In genomic region chr5:133111299-133111698, GRCh38 we compare ENCODE assay signal across 8 cellular contexts. TPM values are rescaled to one million over a fixed set of nuclear protein-coding genes. Genes with fewer than 3 reads are reported as not detected.
DNase-seq lines count a peak whose midpoint lies in the region; ATAC-seq and TF ChIP-seq lines count a peak whose summit lies in the region.

No MANE protein-coding gene starts in this region.

- DNase-seq in DND-41 (peak; percentile 80), NCI-H748 (lab: John Stamatoyannopoulos, UW; ENCODE audit: unreplicated experiment) (peak; percentile 66), dermis blood vessel endothelial cell (peak; percentile 91), lower leg skin (ENCODE audit: low spot score in 2 of 2) (peak; percentile 83 to 95)
- DNase-seq in activated CD4-positive, alpha-beta T cell treated with anti-CD3 and anti-CD28 coated beads, Interleukin-2, amount 50 U/mL, for 24 hours (ENCODE audit: low read depth in 1 of 2, low spot score in 1 of 2): peak; percentile 62 to 70
- peak; percentile 61 to 73 (median 67) for DNase-seq in stimulated activated CD4-positive, alpha-beta T cell treated with anti-CD3 and anti-CD28 coated beads, TNF-alpha, amount 100 ng/mL, for 4 hours (ENCODE audit: low read depth in 3 of 3)

- intact Hi-C loops in lower leg skin (cut with DNase I; ENCODE audit: low total_unique reads): loop anchor here (10.0 kb wide), 1 partner anchor 874 kb away; no protein-coding TSS in a partner anchor

- no peaks in the 10 kb centered on the region for H3K79me2 ChIP-seq in DND-41 (ENCODE audit: insufficient read depth, low read length)

- H3K9ac ChIP-seq in DND-41 (ENCODE audit: low read depth, low read length): no peak overlapping the region

- WGBS in lower leg skin, 2 donors: 0 to 1% methylated on average over 9 of the region's 9 CpGs

- H2AFZ ChIP-seq in DND-41 (ENCODE audit: low read depth, low read length): peak overlapping the region; percentile 28

- TF ChIP-seq CTCF in DND-41 (IDR thresholded peaks at IDR 0.05; ENCODE audit: borderline replicate concordance, extremely low read depth, low read length, poor library complexity, severe bottlenecking) (peak; percentile 96), lower leg skin (IDR thresholded peaks at IDR 0.05) (peak in 1 of 3 donors; percentile 89)

- TF ChIP-seq POLR2A in lower leg skin (IDR thresholded peaks at IDR 0.05): no peak

- H3K4me2 ChIP-seq in DND-41 (ENCODE audit: insufficient read depth, low read length): peak overlapping the region; percentile 32; the same call in 1 of the 2 replicates

- H3K4me3 ChIP-seq in DND-41 (ENCODE audit: low read depth in 1 of 2, low read length in 2 of 2) (no peak overlapping the region), lower leg skin (ENCODE audit: low read depth, poor library complexity, severe bottlenecking) (no peak overlapping the region)

- no peaks in the 10 kb centered on the region for H3K36me3 ChIP-seq in DND-41 (ENCODE audit: insufficient read depth, low read length)

- H4K20me1 ChIP-seq in DND-41 (ENCODE audit: insufficient read depth, low read length): no peaks in the 10 kb centered on the region; the same call in 1 of the 2 replicates

- no peaks in the 10 kb centered on the region for H3K9me3 ChIP-seq in DND-41 (ENCODE audit: insufficient read depth, low read length, severe bottlenecking)

- ATAC-seq in DND-41 (ENCODE audit: insufficient read depth, low read depth): peak; percentile 81
- peak; percentile 47 for ATAC-seq in HG03097 (IDR thresholded peaks at IDR 0.05; ENCODE audit: low FRiP score, unreplicated experiment)
- ATAC-seq in HG03520 (IDR thresholded peaks at IDR 0.05; ENCODE audit: unreplicated experiment): no peak

- no peak overlapping the region for H3K27ac ChIP-seq in DND-41 (ENCODE audit: low read length)

- peaks cover 4% of the 10 kb centered on the region for H3K4me1 ChIP-seq in DND-41 (ENCODE audit: insufficient read depth, low read length)

- H3K27me3 ChIP-seq in DND-41 (ENCODE audit: insufficient read depth, low read length, poor library complexity): no peaks in the 10 kb centered on the region

RNA-seq across cellular contexts. Expression of gene HSPA4, which starts 59.5 kb away (rescaled TPM):
- total RNA-seq in dermis blood vessel endothelial cell (123 and 190 TPM in 2 replicates), lower leg skin (10 to 100 TPM; 33.0 to 49.3 (median 42.2) TPM)
